In the genomic region with DNA sequence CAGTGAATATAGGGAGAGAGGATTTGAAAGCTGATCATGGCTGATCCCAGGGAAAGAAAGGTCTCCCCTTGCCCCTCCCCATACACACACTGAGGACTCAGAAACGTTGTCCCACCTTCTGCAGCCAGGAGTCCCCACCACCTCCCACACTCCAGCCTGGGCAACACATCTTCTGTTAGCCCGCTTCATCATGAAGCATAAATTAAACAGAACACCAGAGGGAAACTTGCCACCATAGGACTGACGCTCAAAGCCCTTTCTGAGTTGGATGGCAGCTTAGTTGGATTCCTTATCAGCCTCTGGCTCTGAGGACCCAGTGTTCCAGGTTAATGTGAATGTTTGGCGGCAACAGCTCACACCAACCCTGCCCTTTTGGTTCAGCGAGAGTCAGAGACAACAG, we compare ENCODE assay signal across 21 cellular contexts. TPM values are rescaled to one million over a fixed set of nuclear protein-coding genes. Genes with fewer than 3 reads are reported as not detected.
A peak's percentile ranks its signal among the peaks of the same experiment; 100 is the strongest.
DNase-seq lines count a peak whose midpoint lies in the region; ATAC-seq, FAIRE-seq and TF ChIP-seq lines count a peak whose summit lies in the region.
"Had no signal": no experiment of that assay in that cellular context is flagged by ENCODE, and none has a peak within 500 bp of the region (broad histone marks: within the 10 kb centered on the region; RNA-seq: fewer than 3 reads in every experiment).

No MANE protein-coding gene starts in this region.

- H3K4me2 ChIP-seq in BLaER1 (no peak overlapping the region), HCT116 (ENCODE audit: low read length) (no peak overlapping the region), K562 (ENCODE audit: insufficient read depth, low read length) (no peak overlapping the region)

- intact Hi-C loops in HCT116 (cut with micrococcal nuclease) (no loop called here), K562 (cut with micrococcal nuclease) (loop anchor here (10.0 kb wide), 1 partner anchor 456 kb away; no protein-coding TSS in a partner anchor), lower leg skin (cut with DNase I; ENCODE audit: low total_unique reads) (no loop called here)

- WGBS in K562 (ENCODE audit: insufficient coverage, low coverage, missing lambda C conversion rate) = 21% methylated on average over 5 of the region's 5 CpGs
- WGBS in lower leg skin, 2 donors = 81 to 86% methylated on average over 5 of the region's 5 CpGs

- 0 out of 2 replicates have a peak, but pooled peaks have one; percentile 6 for TF ChIP-seq RAD21 in HCT116 (IDR thresholded peaks at IDR 0.05; ENCODE audit: low read depth)
- TF ChIP-seq RAD21 in K562 (CRISPR knock-in tag; conservative IDR thresholded peaks at IDR 0.05 in 1 of 2, IDR thresholded peaks at IDR 0.05 in 1 of 2) = no peak

- no peaks in the 10 kb centered on the region for H3K9me3 ChIP-seq in BLaER1
- no peaks in the 10 kb centered on the region for H3K9me3 ChIP-seq in HCT116 (ENCODE audit: control insufficient read depth in 1 of 2, insufficient read depth in 1 of 2, low read depth in 1 of 2, low read length in 2 of 2)
- no peaks in the 10 kb centered on the region for H3K9me3 ChIP-seq in K562 (replicated peaks; ENCODE audit: control insufficient read depth, insufficient read depth, low read depth, low read length)
- H3K9me3 ChIP-seq: mucosa of descending colon, tibial artery had no signal

- H4K20me1 ChIP-seq in BLaER1 (peaks cover 10% of the 10 kb centered on the region), HCT116 (ENCODE audit: insufficient read depth) (no peaks in the 10 kb centered on the region), K562 (replicated peaks; ENCODE audit: control insufficient read depth, insufficient read depth, low read length) (no peaks in the 10 kb centered on the region)

- H3K36me3 ChIP-seq in BLaER1 (peaks cover 98% of the 10 kb centered on the region), HCT116 (ENCODE audit: control insufficient read depth in 1 of 2, insufficient read depth in 2 of 2, low read length in 2 of 2) (peaks cover 7 to 29% of the 10 kb centered on the region in 2 experiments; a peak in 3 of 4 replicates), K562 (ENCODE audit: control insufficient read depth, insufficient read depth, low read length) (no peaks in the 10 kb centered on the region)

- TF ChIP-seq POLR2A in HCT116 (IDR thresholded peaks at IDR 0.05; ENCODE audit: borderline replicate concordance, extremely low read depth, insufficient read depth, insufficient read length) (no peak), K562 (conservative IDR thresholded peaks at IDR 0.05) (no peak), lower leg skin (IDR thresholded peaks at IDR 0.05) (no peak)

- peaks cover 47% of the 10 kb centered on the region for H3K4me1 ChIP-seq in BLaER1
- peaks cover 0 to 8% of the 10 kb centered on the region in 2 experiments; a peak in 1 of 4 replicates for H3K4me1 ChIP-seq in HCT116 (ENCODE audit: control insufficient read depth in 1 of 2, insufficient read depth in 2 of 2, low read length in 2 of 2)
- peaks cover 14 to 25% of the 10 kb centered on the region in 2 experiments; a peak in 4 of 5 replicates for H3K4me1 ChIP-seq in K562 (replicated peaks in 1 of 2; ENCODE audit: control insufficient read depth in 2 of 2, insufficient read depth in 2 of 2, low read length in 2 of 2)

- no peak overlapping the region for H3K27ac ChIP-seq in BLaER1
- no peak overlapping the region for H3K27ac ChIP-seq in HCT116 (ENCODE audit: low read depth, low read length)
- H3K27ac ChIP-seq in K562 (ENCODE audit: extremely low read depth, low read depth, low read length) = no peak overlapping the region
- H3K27ac ChIP-seq: tibial artery had no signal

- TF ChIP-seq CTCF in HCT116 (IDR thresholded peaks at IDR 0.05 in 2 of 3, conservative IDR thresholded peaks at IDR 0.05 in 1 of 3; ENCODE audit: borderline replicate concordance in 1 of 3, insufficient read depth in 1 of 3, low read depth in 2 of 3, low read length in 2 of 3) (0 out of 6 replicates have a peak, but pooled peaks of 1 of the 3 experiments have one; percentile 15), K562 (IDR thresholded peaks at IDR 0.05 in 2 of 3, conservative IDR thresholded peaks at IDR 0.05 in 1 of 3; ENCODE audit: insufficient read depth in 2 of 3, low read depth in 1 of 3, low read length in 3 of 3) (peak in 2 of 3 experiments; percentile 18 to 38; a peak in 4 of 6 replicates), lower leg skin (IDR thresholded peaks at IDR 0.05) (no peak)

- DNase-seq in HCT116 (ENCODE audit: low read depth, low spot score) (no peak), K562 (ENCODE audit: extremely low read depth in 1 of 4, low spot score in 3 of 4) (no peak), left kidney (ENCODE audit: low read depth, low spot score) (peak; percentile 62), AG08396 (ENCODE audit: low spot score) (no peak), UCSD-AML1 (lab: John Stamatoyannopoulos, UW; ENCODE audit: unreplicated experiment) (no peak), lower leg skin (ENCODE audit: low spot score in 2 of 2) (no peak)
- DNase-seq: activated CD8-positive, alpha-beta T cell treated with anti-CD3 and anti-CD28 coated beads for 36 hours; activated naive CD8-positive, alpha-beta T cell treated with anti-CD3 and anti-CD28 coated beads, Interleukin-2, amount 10 ng/mL, durations not matched to agents 7 days and 5 days; activated T-cell treated with anti-CD3 and anti-CD28 coated beads, Interleukin-2, amount 50 U/mL, for 4 hours; AML-193; Calu3; Karpas-422; left cardiac atrium; NCI-H1417; NCI-H524 treated with DMSO at 0.1 percent for 48 hours; nucleus accumbens; SIG-M5; T-helper 1 cell; tibial artery had no signal

- RAD21 ChIA-PET in HCT116 (lab: Charles Lee; ENCODE audit: low non-redundant PET in 1 of 2, low total read pairs in 2 of 2, uncharacterized antibody in 2 of 2, unreplicated experiment in 2 of 2) = no interaction called here

- ATAC-seq in HCT116 = no peak
- 0 out of 3 replicates have a peak, but pooled peaks have one; percentile 14 for ATAC-seq in K562
- ATAC-seq: activated CD8-positive, alpha-beta T cell treated with anti-CD3 and anti-CD28 coated beads for 36 hours; activated T-cell treated with anti-CD3 and anti-CD28 coated beads, Interleukin-2, amount 50 U/mL, for 4 hours; mucosa of descending colon had no signal

- BruUV-seq in HCT116 (replicated peaks; lab: Mats Ljungman, UMichigan) (no TSS peak), K562 (replicated peaks; lab: Mats Ljungman, UMichigan) (no TSS peak)

- FAIRE-seq in K562 (lab: Jason Lieb, UNC) = peak; percentile 51

- H3K79me2 ChIP-seq in HCT116 (ENCODE audit: insufficient read depth, low read length) (no peaks in the 10 kb centered on the region), K562 (ENCODE audit: control insufficient read depth, insufficient read depth, low read length) (no peaks in the 10 kb centered on the region)

- H3K4me3 ChIP-seq in BLaER1 (no peak overlapping the region), HCT116 (replicated peaks in 1 of 2; ENCODE audit: low read depth in 1 of 2, low read length in 2 of 2) (no peak overlapping the region), K562 (no peak overlapping the region), lower leg skin (ENCODE audit: low read depth, poor library complexity, severe bottlenecking) (no peak overlapping the region)
- H3K4me3 ChIP-seq: mucosa of descending colon, tibial artery had no signal

- H2AFZ ChIP-seq in HCT116 (ENCODE audit: low read depth, low read length, poor library complexity, severe bottlenecking) (no peak overlapping the region), K562 (ENCODE audit: low read depth, low read length) (no peak overlapping the region)

- H3K9ac ChIP-seq in BLaER1 (0 out of 2 replicates have a peak overlapping the region, but pooled peaks have one; percentile 6), HCT116 (ENCODE audit: low read length) (no peak overlapping the region), K562 (ENCODE audit: insufficient read depth in 1 of 2, low read depth in 2 of 2, low read length in 2 of 2) (no peak overlapping the region)

- H3K27me3 ChIP-seq in BLaER1 (no peaks in the 10 kb centered on the region), HCT116 (ENCODE audit: insufficient read depth, low read length) (no peaks in the 10 kb centered on the region), K562 (ENCODE audit: control insufficient read depth in 2 of 2, insufficient read depth in 2 of 2, low read length in 2 of 2) (peaks cover 0 to 4% of the 10 kb centered on the region in 2 experiments; a peak in 1 of 5 replicates)

- CTCF ChIA-PET in HCT116 (lab: Charles Lee) = interaction anchor here (9.5 kb wide), 1 partner anchor 27 kb away, joined by 58 read pairs; no protein-coding TSS in a partner anchor
- CTCF ChIA-PET in K562 (lab: Yijun Ruan, JAX; ENCODE audit: low intra/inter-chr PET ratio) = no interaction called here

- in situ Hi-C loops in K562 (cut with MboI) = no loop called here

- TF ChIP-seq EP300 in K562 (IDR thresholded peaks at IDR 0.05; ENCODE audit: low read length) = no peak

- H3K9me1 ChIP-seq in K562 (ENCODE audit: control insufficient read depth, insufficient read depth, low read length) = no peaks in the 10 kb centered on the region

- POLR2A ChIA-PET in HCT116 (lab: Charles Lee) = interaction anchor here (1.1 to 1.5 kb wide), 2 partner anchors 26 to 83 kb away, joined by 3 to 5 read pairs; no protein-coding TSS in a partner anchor
- POLR2A ChIA-PET in K562 (lab: Yijun Ruan, JAX) = interaction anchor here (0.8 kb wide), 1 partner anchor 135 kb away, joined by 3 read pairs; no protein-coding TSS in a partner anchor

- H3K9me2 ChIP-seq in HCT116 (ENCODE audit: insufficient read depth) = no peaks in the 10 kb centered on the region

TF ChIP-seq in K562, 482 proteins besides CTCF, POLR2A, EP300 and RAD21 (continues in another document):
- TF ChIP-seq TRIM24 (IDR thresholded peaks at IDR 0.05) = no peak

RNA-seq across cellular contexts. Expression of a gene that starts 33.9 kb away (rescaled TPM):
- total RNA-seq in HCT116 (2021; ENCODE audit: unreplicated experiment) (46.7 TPM), K562 (2014; rRNA removed) (2.7 and 3.4 TPM in 2 replicates), K562 (2014; rRNA removed; fragmentation: Illumina TruSeq; extraction: Trizol) (0.64 and 1.1 TPM in 2 replicates), K562 (2015; rRNA removed; fragmentation: Illumina TruSeq; extraction: Trizol) (1.2 and 2.1 TPM in 2 replicates), K562 (2021) (3.0 and 3.7 TPM in 2 replicates), lower leg skin (10 to 100 TPM; 58.5 to 84.4 (median 68.2) TPM)
- 32.4 and 34.4 TPM in 2 replicates for polyA plus RNA-seq in HCT116 (2012)
- total RNA-seq in K562 (2011; cell fraction: chromatin; rRNA removed; ENCODE audit: low replicate concordance) = 9.9 and 43.4 TPM in 2 replicates
- 15.5 and 24.8 TPM in 2 replicates for total RNA-seq in K562 (2011; cell fraction: nucleolus; rRNA removed)
- 11.3 and 12.3 TPM in 2 replicates for total RNA-seq in K562 (2011; cell fraction: nucleoplasm; rRNA removed)
- polyA plus RNA-seq in K562 (2011; rRNA removed) (4.6 and 6.0 TPM in 2 replicates), K562 (2014; fragmentation: Illumina TruSeq; extraction: Trizol) (1.8 and 1.9 TPM in 2 replicates), K562 (2014; fragmentation: Nextera tagmentation; extraction: Ambion mirVana) (under 1 TPM; 0.04 to 0.06 TPM), K562 (2014; rRNA removed) (2.9 and 3.8 TPM in 2 replicates)
- 3.5 and 9.2 TPM in 2 replicates for polyA plus RNA-seq in K562 (2011; cell fraction: cytosol; rRNA removed)
- 43.0 and 76.4 TPM in 2 replicates for polyA plus RNA-seq in K562 (2011; cell fraction: nucleus; rRNA removed)
- polyA plus RNA-seq in K562 (2012) = 1.8 and 4.2 TPM in 2 replicates
- 2.3 and 2.8 TPM in 2 replicates for polyA minus RNA-seq in K562 (2011; rRNA and poly(A)+ RNA removed)
- 3.5 and 3.8 TPM in 2 replicates for polyA minus RNA-seq in K562 (2011; cell fraction: cytosol; rRNA and poly(A)+ RNA removed)
- polyA minus RNA-seq in K562 (2011; cell fraction: nucleus; rRNA and poly(A)+ RNA removed) = 10.3 and 16.0 TPM in 2 replicates

Comparison
In these comparisons a context has a peak if more than half of its experiments do, and no peak if none do; other contexts are left out.
1. CTCF ChIP-seq: peak in K562 (2 of 3); none in lower leg skin (0 of 3).